7 cellular contexts compared by ENCODE assay signal in genomic region chr16:67673712-67674580, GRCh38. TPM values are rescaled to one million over a fixed set of nuclear protein-coding genes. Genes with fewer than 3 reads are reported as not detected.
DNase-seq lines count a peak whose midpoint lies in the region; ATAC-seq and TF ChIP-seq lines count a peak whose summit lies in the region.

No MANE protein-coding gene starts in this region.

- POLR2A ChIA-PET in T-cell (lab: Charles Lee) = no interaction called here

- H3K4me1 Mint-ChIP-seq in T-cell = peaks cover 3 to 6% (median 5%) of the 10 kb centered on the region in 3 donors
- peaks cover 42% of the 10 kb centered on the region for H3K4me1 Mint-ChIP-seq in stimulated activated memory B cell treated with anti-CD40 and anti-IgM and Interleukin-4, amounts not matched to agents 10 μg/mL and 1 μg/mL and 100 μg/mL, for 72 hours

- H3K27ac ChIP-seq in HL-60 (replicated peaks) (peak overlapping the region; percentile 59), left ventricle myocardium inferior (replicated peaks) (peak overlapping the region; percentile 87)

- H3K4me3 ChIP-seq in HL-60 (replicated peaks; ENCODE audit: insufficient read depth, low read length) (no peak overlapping the region), left ventricle myocardium inferior (peak overlapping the region; percentile 23)

- CTCF ChIA-PET in T-cell (lab: Charles Lee) = interaction anchor here in 1 of 2 donors (0.6 to 1.4 kb wide), 2 partner anchors 119 to 927 kb away, joined by 3 to 4 read pairs; no protein-coding TSS in a partner anchor

- no peak overlapping the region for H3K4me3 Mint-ChIP-seq in T-cell
- H3K4me3 Mint-ChIP-seq in stimulated activated memory B cell treated with anti-CD40 and anti-IgM and Interleukin-4, amounts not matched to agents 10 μg/mL and 1 μg/mL and 100 μg/mL, for 72 hours = no peak overlapping the region

- no peak for ATAC-seq in T-cell (replicated peaks in 1 of 4)
- ATAC-seq in stimulated activated memory B cell treated with anti-CD40 and anti-IgM and Interleukin-4, amounts not matched to agents 10 μg/mL and 1 μg/mL and 100 μg/mL, for 72 hours = no peak
- no peak for ATAC-seq in GM19397 (IDR thresholded peaks at IDR 0.05; ENCODE audit: unreplicated experiment)

- peak overlapping the region; percentile 44 to 70 for H3K27ac Mint-ChIP-seq in T-cell
- H3K27ac Mint-ChIP-seq in stimulated activated memory B cell treated with anti-CD40 and anti-IgM and Interleukin-4, amounts not matched to agents 10 μg/mL and 1 μg/mL and 100 μg/mL, for 72 hours = peak overlapping the region; percentile 62

- H3K36me3 ChIP-seq in left ventricle myocardium inferior = no peaks in the 10 kb centered on the region

- H3K27me3 ChIP-seq in HL-60 (ENCODE audit: insufficient read depth, poor library complexity, severe bottlenecking) = no peaks in the 10 kb centered on the region
- no peaks in the 10 kb centered on the region for H3K27me3 ChIP-seq in left ventricle myocardium inferior (ENCODE audit: low read depth)

- H3K9me3 Mint-ChIP-seq in T-cell = no peaks in the 10 kb centered on the region
- no peaks in the 10 kb centered on the region for H3K9me3 Mint-ChIP-seq in stimulated activated memory B cell treated with anti-CD40 and anti-IgM and Interleukin-4, amounts not matched to agents 10 μg/mL and 1 μg/mL and 100 μg/mL, for 72 hours

- peaks cover 33% of the 10 kb centered on the region for H3K4me1 ChIP-seq in left ventricle myocardium inferior

- intact Hi-C loops in left ventricle myocardium inferior (cut with micrococcal nuclease) = loop anchor here (10.0 kb wide), 1 partner anchor 131 kb away; the partner anchor contains the start of genes RANBP10 and TSNAXIP1

- TF ChIP-seq CTCF in HL-60 (IDR thresholded peaks at IDR 0.05; ENCODE audit: insufficient read depth, low read length) (no peak), left ventricle myocardium inferior (IDR thresholded peaks at IDR 0.05; ENCODE audit: borderline replicate concordance) (no peak)

- H3K27me3 Mint-ChIP-seq in T-cell = no peaks in the 10 kb centered on the region
- no peaks in the 10 kb centered on the region for H3K27me3 Mint-ChIP-seq in stimulated activated memory B cell treated with anti-CD40 and anti-IgM and Interleukin-4, amounts not matched to agents 10 μg/mL and 1 μg/mL and 100 μg/mL, for 72 hours

- DNase-seq in HL-60 (ENCODE audit: low read depth in 1 of 2, low spot score in 1 of 2) (peak; percentile 63 to 71), T-cell (no peak), left ventricle myocardium inferior (peak; percentile 74), HuH-7.5 (ENCODE audit: low spot score) (no peak)
- DNase-seq in activated effector memory CD4-positive, alpha-beta T cell treated with anti-CD3 and anti-CD28 coated beads, Interleukin-2, amount 50 U/mL, for 16 hours = no peak

- H3K36me3 Mint-ChIP-seq in T-cell = no peaks in the 10 kb centered on the region
- H3K36me3 Mint-ChIP-seq in stimulated activated memory B cell treated with anti-CD40 and anti-IgM and Interleukin-4, amounts not matched to agents 10 μg/mL and 1 μg/mL and 100 μg/mL, for 72 hours = peaks cover 9% of the 10 kb centered on the region

- H3K9me3 ChIP-seq in left ventricle myocardium inferior (replicated peaks) = no peaks in the 10 kb centered on the region

RNA-seq across cellular contexts. Expression of gene C16orf86, which starts 7.3 kb away (rescaled TPM):
- total RNA-seq in T-cell = 1 to 10 TPM; 1.9 to 6.7 (median 5.4) TPM
- 2.9 TPM for total RNA-seq in left ventricle myocardium inferior

RNA-seq across cellular contexts. Expression of gene ENKD1, which starts 7.4 kb away (rescaled TPM):
- total RNA-seq in T-cell (10 to 100 TPM in 3 of 5 donors, 1 to 10 TPM in 2; 4.2 to 12.1 (median 10.1) TPM), left ventricle myocardium inferior (9.6 TPM)

RNA-seq across cellular contexts. Expression of gene PARD6A, which starts 13.2 kb away (rescaled TPM):
- total RNA-seq in T-cell (10 to 100 TPM in 1 of 5 donors, 1 to 10 TPM in 4; 2.9 to 10.6 (median 7.6) TPM), left ventricle myocardium inferior (3.4 TPM)

RNA-seq across cellular contexts. Expression of gene ACD, which starts 13.9 kb away (rescaled TPM):
- total RNA-seq in T-cell (10 to 100 TPM; 24.5 to 62.6 (median 53.6) TPM), left ventricle myocardium inferior (7.1 TPM)

RNA-seq across cellular contexts. Expression of gene CARMIL2, which starts 29.0 kb away (rescaled TPM):
- 100 to 1,000 TPM; 150 to 271 (median 243) TPM for total RNA-seq in T-cell
- 0.58 TPM for total RNA-seq in left ventricle myocardium inferior

Comparison
In these comparisons a context has a peak if more than half of its experiments do, and no peak if none do; other contexts are left out.
1. DNase-seq: peak in HL-60 (2 of 2) and left ventricle myocardium inferior (single experiment); none in T-cell (0 of 34), HuH-7.5 (single experiment) and activated effector memory CD4-positive, alpha-beta T cell treated with anti-CD3 and anti-CD28 coated beads, Interleukin-2, amount 50 U/mL, for 16 hours (single experiment).